ENCODE assay signal across 8 cellular contexts in genomic region chr16:86016201-86016965, GRCh38.
DNase-seq lines count a peak whose midpoint lies in the region; ATAC-seq and TF ChIP-seq lines count a peak whose summit lies in the region.

No MANE protein-coding gene starts in this region.

- no peaks in the 10 kb centered on the region for H3K27me3 ChIP-seq in vagina

- no peak overlapping the region for H3K4me3 Mint-ChIP-seq in activated T-cell treated with anti-CD3 and anti-CD28 coated beads, Interleukin-2, amount 50 U/mL, for 4 hours
- no peak overlapping the region for H3K4me3 Mint-ChIP-seq in nephron progenitor cell

- ATAC-seq in activated T-cell treated with anti-CD3 and anti-CD28 coated beads, Interleukin-2, amount 50 U/mL, for 4 hours = peak; percentile 60

- no peaks in the 10 kb centered on the region for H3K4me1 ChIP-seq in vagina

- H3K27ac ChIP-seq in vagina = no peak overlapping the region

- intact Hi-C loops in vagina (cut with DNase I) = loop anchor here (2.0 kb wide), 1 partner anchor 194 kb away; no protein-coding TSS in a partner anchor

- H3K27me3 Mint-ChIP-seq in activated T-cell treated with anti-CD3 and anti-CD28 coated beads, Interleukin-2, amount 50 U/mL, for 4 hours (ENCODE audit: low read depth) = peaks cover 38% of the 10 kb centered on the region
- H3K27me3 Mint-ChIP-seq in nephron progenitor cell (ENCODE audit: low read depth, poor library complexity) = peaks cover 33% of the 10 kb centered on the region

- no peaks in the 10 kb centered on the region for H3K36me3 ChIP-seq in vagina

- peaks cover 2% of the 10 kb centered on the region for H3K4me1 Mint-ChIP-seq in activated T-cell treated with anti-CD3 and anti-CD28 coated beads, Interleukin-2, amount 50 U/mL, for 4 hours (ENCODE audit: low read depth)
- H3K4me1 Mint-ChIP-seq in nephron progenitor cell = peaks cover 26% of the 10 kb centered on the region

- DNase-seq in AG09319 (ENCODE audit: extremely low read depth, low read depth) (peak; percentile 29), GM19240 (ENCODE audit: insufficient read length, low spot score) (peak; percentile 69), NCI-H82 (lab: John Stamatoyannopoulos, UW) (peak; percentile 56), fibroblast of the aortic adventitia (ENCODE audit: low read depth) (peak; percentile 73), nephron progenitor cell (peak; percentile 54), vagina (ENCODE audit: extremely low spot score in 2 of 2) (no peak), NCI-H446 treated with DMSO at 0.1 percent for 48 hours (lab: John Stamatoyannopoulos, UW) (no peak)
- DNase-seq in activated T-cell treated with anti-CD3 and anti-CD28 coated beads, Interleukin-2, amount 50 U/mL, for 4 hours = peak; percentile 20

- H3K9me3 ChIP-seq in vagina = no peaks in the 10 kb centered on the region

- no peaks in the 10 kb centered on the region for H3K36me3 Mint-ChIP-seq in activated T-cell treated with anti-CD3 and anti-CD28 coated beads, Interleukin-2, amount 50 U/mL, for 4 hours (ENCODE audit: insufficient read depth)
- H3K36me3 Mint-ChIP-seq in nephron progenitor cell (ENCODE audit: low read depth) = peaks cover 5% of the 10 kb centered on the region

- no peak for TF ChIP-seq POLR2A in vagina (IDR thresholded peaks at IDR 0.05)

- TF ChIP-seq CTCF in AG09319 (IDR thresholded peaks at IDR 0.05; ENCODE audit: low read depth, low read length) = peak; percentile 74
- TF ChIP-seq CTCF in fibroblast of the aortic adventitia (IDR thresholded peaks at IDR 0.05; ENCODE audit: insufficient read depth, low read length) = peak; percentile 83
- TF ChIP-seq CTCF in nephron progenitor cell (IDR thresholded peaks at IDR 0.05) = peak; percentile 80
- peak; percentile 54 to 68 (median 67) for TF ChIP-seq CTCF in vagina (IDR thresholded peaks at IDR 0.05)

- no peak overlapping the region for H3K4me3 ChIP-seq in fibroblast of the aortic adventitia (ENCODE audit: low read depth, low read length)
- H3K4me3 ChIP-seq in vagina = no peak overlapping the region

- H3K9me3 Mint-ChIP-seq in activated T-cell treated with anti-CD3 and anti-CD28 coated beads, Interleukin-2, amount 50 U/mL, for 4 hours = peaks cover 15% of the 10 kb centered on the region
- H3K9me3 Mint-ChIP-seq in nephron progenitor cell = peaks cover 34% of the 10 kb centered on the region

- no peak overlapping the region for H3K27ac Mint-ChIP-seq in nephron progenitor cell

Comparison
In these comparisons a context has a peak if more than half of its experiments do, and no peak if none do; other contexts are left out.
1. DNase-seq: peak in AG09319 (single experiment), GM19240 (single experiment), NCI-H82 (single experiment), activated T-cell treated with anti-CD3 and anti-CD28 coated beads, Interleukin-2, amount 50 U/mL, for 4 hours (single experiment), fibroblast of the aortic adventitia (single experiment) and nephron progenitor cell (single experiment); none in vagina (0 of 2) and NCI-H446 treated with DMSO at 0.1 percent for 48 hours (single experiment).
2. Peak in every context shown above with its lines, with median percentiles within 50 percentile points of each other: CTCF ChIP-seq.